1 cellular context compared by ENCODE assay signal in the genomic region with DNA sequence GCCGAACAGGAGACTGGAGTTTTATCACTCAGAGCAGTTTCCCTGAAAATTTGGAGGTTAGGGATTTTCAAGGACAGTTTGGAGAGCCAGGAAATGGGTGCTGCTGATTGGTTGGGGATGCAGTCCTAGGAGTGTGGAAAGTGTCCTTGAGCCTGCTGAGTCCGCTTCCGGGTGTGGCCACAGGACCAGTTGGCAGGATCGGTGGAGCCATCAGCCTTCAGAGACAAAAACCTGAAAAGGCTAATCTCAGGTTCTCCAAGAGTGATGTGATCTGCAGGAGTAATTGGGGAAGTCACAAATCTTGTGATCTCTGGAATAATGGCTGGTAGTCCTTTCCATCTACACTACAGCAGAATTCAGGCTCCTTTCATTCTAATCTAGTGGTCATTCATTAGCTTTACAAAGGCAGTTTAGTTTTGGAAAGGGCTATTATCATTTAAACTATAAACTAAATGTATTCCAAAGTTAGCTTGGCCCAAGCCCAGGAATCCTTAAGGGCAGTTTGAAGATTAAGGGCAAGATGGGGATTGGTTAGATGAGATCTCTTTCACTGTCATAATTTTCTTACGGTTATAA.
TF ChIP-seq lines count a peak whose summit lies in the region.

No MANE protein-coding gene starts in this region.

TF ChIP-seq in K562, 482 proteins besides CTCF, POLR2A, EP300 and RAD21 (continued from another document and continues in another):
- TF ChIP-seq SRSF9 (IDR thresholded peaks at IDR 0.05; ENCODE audit: borderline replicate concordance, low read depth, low read length) (no peak), BCL6 (CRISPR knock-in tag; IDR thresholded peaks at IDR 0.05) (no peak), MYC (IDR thresholded peaks at IDR 0.05; ENCODE audit: low read depth, low read length) (no peak), MYC (CRISPR knock-in tag; IDR thresholded peaks at IDR 0.05; ENCODE audit: borderline replicate concordance, low read depth) (0 out of 2 replicates have a peak, but pooled peaks have one; percentile 48), RBM39 (optimal IDR thresholded peaks at IDR 0.05; ENCODE audit: low read depth, low read length) (no peak), CHCHD3 (CRISPR knock-in tag; IDR thresholded peaks at IDR 0.05) (no peak), YBX1 (IDR thresholded peaks at IDR 0.05) (no peak), PHF20 (IDR thresholded peaks at IDR 0.05; ENCODE audit: partially characterized antibody) (no peak), ZNF778 (CRISPR knock-in tag; IDR thresholded peaks at IDR 0.05) (no peak), ZFPM2 (CRISPR knock-in tag; IDR thresholded peaks at IDR 0.05) (peak; percentile 63; the same call in 1 of the 2 replicates), CTBP1 (IDR thresholded peaks at IDR 0.05; ENCODE audit: borderline replicate concordance) (peak; percentile 63; the same call in 1 of the 2 replicates), U2AF2 (optimal IDR thresholded peaks at IDR 0.05; ENCODE audit: low read depth, low read length) (no peak), GTF2A2 (tag; IDR thresholded peaks at IDR 0.05) (no peak), ZNF445 (CRISPR knock-in tag; IDR thresholded peaks at IDR 0.05; ENCODE audit: low read depth) (no peak), NCOA2 (IDR thresholded peaks at IDR 0.05; ENCODE audit: partially characterized antibody in 2 of 2) (no peak), TCF7 (IDR thresholded peaks at IDR 0.05; ENCODE audit: borderline replicate concordance) (no peak), HNRNPL (IDR thresholded peaks at IDR 0.05; ENCODE audit: low read depth, low read length) (no peak), ILF3 (IDR thresholded peaks at IDR 0.05; ENCODE audit: borderline replicate concordance) (no peak), SMAD4 (CRISPR knock-in tag; conservative IDR thresholded peaks at IDR 0.05) (no peak), FOXA1 (IDR thresholded peaks at IDR 0.05; ENCODE audit: borderline replicate concordance) (no peak), GATA2 (CRISPR knock-in tag; IDR thresholded peaks at IDR 0.05) (peak; percentile 45; the same call in 1 of the 2 replicates), HNRNPUL1 (IDR thresholded peaks at IDR 0.05; ENCODE audit: low read length) (no peak), HDGF (IDR thresholded peaks at IDR 0.05) (no peak), PCBP2 (IDR thresholded peaks at IDR 0.05; ENCODE audit: low read depth, low read length, poor library complexity, severe bottlenecking) (no peak), CREB1 (IDR thresholded peaks at IDR 0.05) (no peak), CREB1 (CRISPR knock-in tag; IDR thresholded peaks at IDR 0.05) (no peak), CBFB (CRISPR knock-in tag; IDR thresholded peaks at IDR 0.05) (no peak), ZNF431 (CRISPR knock-in tag; IDR thresholded peaks at IDR 0.05) (no peak), HDAC1 (IDR thresholded peaks at IDR 0.05) (no peak), TCFL5 (CRISPR knock-in tag; conservative IDR thresholded peaks at IDR 0.05) (no peak)
- TF ChIP-seq, protein P1, sequence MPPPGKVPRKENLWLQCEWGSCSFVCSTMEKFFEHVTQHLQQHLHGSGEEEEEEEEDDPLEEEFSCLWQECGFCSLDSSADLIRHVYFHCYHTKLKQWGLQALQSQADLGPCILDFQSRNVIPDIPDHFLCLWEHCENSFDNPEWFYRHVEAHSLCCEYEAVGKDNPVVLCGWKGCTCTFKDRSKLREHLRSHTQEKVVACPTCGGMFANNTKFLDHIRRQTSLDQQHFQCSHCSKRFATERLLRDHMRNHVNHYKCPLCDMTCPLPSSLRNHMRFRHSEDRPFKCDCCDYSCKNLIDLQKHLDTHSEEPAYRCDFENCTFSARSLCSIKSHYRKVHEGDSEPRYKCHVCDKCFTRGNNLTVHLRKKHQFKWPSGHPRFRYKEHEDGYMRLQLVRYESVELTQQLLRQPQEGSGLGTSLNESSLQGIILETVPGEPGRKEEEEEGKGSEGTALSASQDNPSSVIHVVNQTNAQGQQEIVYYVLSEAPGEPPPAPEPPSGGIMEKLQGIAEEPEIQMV (tag; conservative IDR thresholded peaks at IDR 0.05; ENCODE audit: low read depth), result 0 out of 2 replicates have a peak, but pooled peaks have one; percentile 28
- TF ChIP-seq, protein P2, sequence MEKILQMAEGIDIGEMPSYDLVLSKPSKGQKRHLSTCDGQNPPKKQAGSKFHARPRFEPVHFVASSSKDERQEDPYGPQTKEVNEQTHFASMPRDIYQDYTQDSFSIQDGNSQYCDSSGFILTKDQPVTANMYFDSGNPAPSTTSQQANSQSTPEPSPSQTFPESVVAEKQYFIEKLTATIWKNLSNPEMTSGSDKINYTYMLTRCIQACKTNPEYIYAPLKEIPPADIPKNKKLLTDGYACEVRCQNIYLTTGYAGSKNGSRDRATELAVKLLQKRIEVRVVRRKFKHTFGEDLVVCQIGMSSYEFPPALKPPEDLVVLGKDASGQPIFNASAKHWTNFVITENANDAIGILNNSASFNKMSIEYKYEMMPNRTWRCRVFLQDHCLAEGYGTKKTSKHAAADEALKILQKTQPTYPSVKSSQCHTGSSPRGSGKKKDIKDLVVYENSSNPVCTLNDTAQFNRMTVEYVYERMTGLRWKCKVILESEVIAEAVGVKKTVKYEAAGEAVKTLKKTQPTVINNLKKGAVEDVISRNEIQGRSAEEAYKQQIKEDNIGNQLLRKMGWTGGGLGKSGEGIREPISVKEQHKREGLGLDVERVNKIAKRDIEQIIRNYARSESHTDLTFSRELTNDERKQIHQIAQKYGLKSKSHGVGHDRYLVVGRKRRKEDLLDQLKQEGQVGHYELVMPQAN (IDR thresholded peaks at IDR 0.05; ENCODE audit: borderline replicate concordance), result no peak
- TF ChIP-seq, protein P3, sequence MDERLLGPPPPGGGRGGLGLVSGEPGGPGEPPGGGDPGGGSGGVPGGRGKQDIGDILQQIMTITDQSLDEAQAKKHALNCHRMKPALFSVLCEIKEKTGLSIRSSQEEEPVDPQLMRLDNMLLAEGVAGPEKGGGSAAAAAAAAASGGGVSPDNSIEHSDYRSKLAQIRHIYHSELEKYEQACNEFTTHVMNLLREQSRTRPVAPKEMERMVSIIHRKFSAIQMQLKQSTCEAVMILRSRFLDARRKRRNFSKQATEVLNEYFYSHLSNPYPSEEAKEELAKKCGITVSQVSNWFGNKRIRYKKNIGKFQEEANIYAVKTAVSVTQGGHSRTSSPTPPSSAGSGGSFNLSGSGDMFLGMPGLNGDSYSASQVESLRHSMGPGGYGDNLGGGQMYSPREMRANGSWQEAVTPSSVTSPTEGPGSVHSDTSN (CRISPR knock-in tag; IDR thresholded peaks at IDR 0.05; ENCODE audit: low read depth), result no peak
- TF ChIP-seq, protein P3 (tag; conservative IDR thresholded peaks at IDR 0.05; ENCODE audit: low read depth), result no peak
- TF ChIP-seq, protein P4, sequence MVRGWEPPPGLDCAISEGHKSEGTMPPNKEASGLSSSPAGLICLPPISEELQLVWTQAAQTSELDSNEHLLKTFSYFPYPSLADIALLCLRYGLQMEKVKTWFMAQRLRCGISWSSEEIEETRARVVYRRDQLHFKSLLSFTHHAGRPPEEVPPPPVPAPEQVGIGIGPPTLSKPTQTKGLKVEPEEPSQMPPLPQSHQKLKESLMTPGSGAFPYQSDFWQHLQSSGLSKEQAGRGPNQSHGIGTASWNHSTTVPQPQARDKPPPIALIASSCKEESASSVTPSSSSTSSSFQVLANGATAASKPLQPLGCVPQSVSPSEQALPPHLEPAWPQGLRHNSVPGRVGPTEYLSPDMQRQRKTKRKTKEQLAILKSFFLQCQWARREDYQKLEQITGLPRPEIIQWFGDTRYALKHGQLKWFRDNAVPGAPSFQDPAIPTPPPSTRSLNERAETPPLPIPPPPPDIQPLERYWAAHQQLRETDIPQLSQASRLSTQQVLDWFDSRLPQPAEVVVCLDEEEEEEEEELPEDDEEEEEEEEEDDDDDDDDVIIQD (CRISPR knock-in tag; IDR thresholded peaks at IDR 0.05), result no peak
- TF ChIP-seq, protein P5, sequence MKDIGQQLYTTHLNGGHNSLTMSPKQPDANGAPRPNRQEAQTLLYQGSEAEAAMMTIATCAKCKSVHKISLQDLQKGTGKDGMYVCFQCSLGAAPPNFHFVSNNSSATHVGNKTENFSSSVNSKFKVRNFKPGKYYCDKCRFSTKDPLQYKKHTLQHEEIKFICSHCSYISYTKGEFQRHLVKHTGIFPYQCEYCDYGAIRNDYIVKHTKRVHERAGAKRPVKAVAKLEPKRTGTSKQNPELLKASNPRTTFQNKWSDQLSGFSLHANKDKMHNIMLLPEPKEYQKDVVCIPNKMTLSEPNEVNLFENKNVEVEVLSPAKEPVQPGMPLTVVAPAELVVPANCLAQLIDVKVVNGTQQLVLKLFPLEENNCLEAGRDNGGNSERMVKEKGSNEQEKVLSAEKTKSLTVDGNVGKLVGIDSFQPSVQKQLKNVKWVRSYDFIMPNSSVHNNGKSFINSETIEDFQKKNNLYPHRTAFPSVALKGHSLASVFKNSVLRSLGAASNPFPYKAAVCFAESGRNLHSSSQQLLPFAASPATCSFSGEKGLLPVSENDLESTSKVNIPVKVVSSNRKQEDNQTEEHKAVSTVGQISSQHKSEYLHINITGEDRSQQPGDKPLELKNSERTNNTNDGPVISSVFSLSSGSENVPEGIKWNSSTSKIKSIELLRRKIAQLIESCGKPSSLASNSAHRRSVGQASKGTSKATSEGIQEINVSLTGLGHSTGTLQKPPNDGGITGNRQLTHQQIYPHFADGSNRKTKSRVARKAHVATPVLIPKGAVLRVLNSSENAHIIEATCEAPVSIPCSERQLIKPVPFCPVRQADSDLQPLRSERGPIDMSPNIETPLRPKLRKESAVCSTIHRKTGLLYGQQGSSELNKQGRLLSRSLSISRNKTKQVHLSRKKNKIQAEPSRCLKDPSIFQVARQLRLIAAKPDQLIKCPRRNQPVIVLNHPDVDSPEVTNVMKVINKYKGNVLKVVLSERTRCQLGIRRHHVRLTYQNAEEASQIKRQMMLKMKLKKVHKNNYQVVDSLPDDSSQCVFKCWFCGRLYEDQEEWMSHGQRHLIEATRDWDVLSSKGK (CRISPR knock-in tag; IDR thresholded peaks at IDR 0.05), result no peak
- TF ChIP-seq, protein P6, sequence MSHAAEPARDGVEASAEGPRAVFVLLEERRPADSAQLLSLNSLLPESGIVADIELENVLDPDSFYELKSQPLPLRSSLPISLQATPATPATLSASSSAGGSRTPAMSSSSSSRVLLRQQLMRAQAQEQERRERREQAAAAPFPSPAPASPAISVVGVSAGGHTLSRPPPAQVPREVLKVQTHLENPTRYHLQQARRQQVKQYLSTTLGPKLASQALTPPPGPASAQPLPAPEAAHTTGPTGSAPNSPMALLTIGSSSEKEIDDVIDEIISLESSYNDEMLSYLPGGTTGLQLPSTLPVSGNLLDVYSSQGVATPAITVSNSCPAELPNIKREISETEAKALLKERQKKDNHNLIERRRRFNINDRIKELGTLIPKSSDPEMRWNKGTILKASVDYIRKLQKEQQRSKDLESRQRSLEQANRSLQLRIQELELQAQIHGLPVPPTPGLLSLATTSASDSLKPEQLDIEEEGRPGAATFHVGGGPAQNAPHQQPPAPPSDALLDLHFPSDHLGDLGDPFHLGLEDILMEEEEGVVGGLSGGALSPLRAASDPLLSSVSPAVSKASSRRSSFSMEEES (CRISPR knock-in tag; IDR thresholded peaks at IDR 0.05), result no peak
- TF ChIP-seq, protein P7, sequence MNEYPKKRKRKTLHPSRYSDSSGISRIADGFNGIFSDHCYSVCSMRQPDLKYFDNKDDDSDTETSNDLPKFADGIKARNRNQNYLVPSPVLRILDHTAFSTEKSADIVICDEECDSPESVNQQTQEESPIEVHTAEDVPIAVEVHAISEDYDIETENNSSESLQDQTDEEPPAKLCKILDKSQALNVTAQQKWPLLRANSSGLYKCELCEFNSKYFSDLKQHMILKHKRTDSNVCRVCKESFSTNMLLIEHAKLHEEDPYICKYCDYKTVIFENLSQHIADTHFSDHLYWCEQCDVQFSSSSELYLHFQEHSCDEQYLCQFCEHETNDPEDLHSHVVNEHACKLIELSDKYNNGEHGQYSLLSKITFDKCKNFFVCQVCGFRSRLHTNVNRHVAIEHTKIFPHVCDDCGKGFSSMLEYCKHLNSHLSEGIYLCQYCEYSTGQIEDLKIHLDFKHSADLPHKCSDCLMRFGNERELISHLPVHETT (CRISPR knock-in tag; conservative IDR thresholded peaks at IDR 0.05 in 1 of 2, IDR thresholded peaks at IDR 0.05 in 1 of 2), result 0 out of 4 replicates have a peak, but pooled peaks of 1 of the 2 experiments have one; percentile 3
- TF ChIP-seq, protein P8, sequence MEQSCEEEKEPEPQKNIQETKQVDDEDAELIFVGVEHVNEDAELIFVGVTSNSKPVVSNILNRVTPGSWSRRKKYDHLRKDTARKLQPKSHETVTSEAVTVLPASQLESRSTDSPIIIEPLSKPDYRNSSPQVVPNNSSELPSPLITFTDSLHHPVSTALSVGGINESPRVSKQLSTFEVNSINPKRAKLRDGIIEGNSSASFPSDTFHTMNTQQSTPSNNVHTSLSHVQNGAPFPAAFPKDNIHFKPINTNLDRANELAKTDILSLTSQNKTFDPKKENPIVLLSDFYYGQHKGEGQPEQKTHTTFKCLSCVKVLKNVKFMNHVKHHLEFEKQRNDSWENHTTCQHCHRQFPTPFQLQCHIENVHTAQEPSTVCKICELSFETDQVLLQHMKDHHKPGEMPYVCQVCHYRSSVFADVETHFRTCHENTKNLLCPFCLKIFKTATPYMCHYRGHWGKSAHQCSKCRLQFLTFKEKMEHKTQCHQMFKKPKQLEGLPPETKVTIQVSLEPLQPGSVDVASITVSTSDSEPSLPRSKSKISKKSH (CRISPR knock-in tag; IDR thresholded peaks at IDR 0.05), result no peak
- TF ChIP-seq, protein P9, sequence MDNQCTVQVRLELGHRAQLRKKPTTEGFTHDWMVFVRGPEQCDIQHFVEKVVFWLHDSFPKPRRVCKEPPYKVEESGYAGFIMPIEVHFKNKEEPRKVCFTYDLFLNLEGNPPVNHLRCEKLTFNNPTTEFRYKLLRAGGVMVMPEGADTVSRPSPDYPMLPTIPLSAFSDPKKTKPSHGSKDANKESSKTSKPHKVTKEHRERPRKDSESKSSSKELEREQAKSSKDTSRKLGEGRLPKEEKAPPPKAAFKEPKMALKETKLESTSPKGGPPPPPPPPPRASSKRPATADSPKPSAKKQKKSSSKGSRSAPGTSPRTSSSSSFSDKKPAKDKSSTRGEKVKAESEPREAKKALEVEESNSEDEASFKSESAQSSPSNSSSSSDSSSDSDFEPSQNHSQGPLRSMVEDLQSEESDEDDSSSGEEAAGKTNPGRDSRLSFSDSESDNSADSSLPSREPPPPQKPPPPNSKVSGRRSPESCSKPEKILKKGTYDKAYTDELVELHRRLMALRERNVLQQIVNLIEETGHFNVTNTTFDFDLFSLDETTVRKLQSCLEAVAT (IDR thresholded peaks at IDR 0.05), result peak in 1 of 2 experiments; percentile 30; a peak in 1 of 4 replicates
- TF ChIP-seq, protein P10, sequence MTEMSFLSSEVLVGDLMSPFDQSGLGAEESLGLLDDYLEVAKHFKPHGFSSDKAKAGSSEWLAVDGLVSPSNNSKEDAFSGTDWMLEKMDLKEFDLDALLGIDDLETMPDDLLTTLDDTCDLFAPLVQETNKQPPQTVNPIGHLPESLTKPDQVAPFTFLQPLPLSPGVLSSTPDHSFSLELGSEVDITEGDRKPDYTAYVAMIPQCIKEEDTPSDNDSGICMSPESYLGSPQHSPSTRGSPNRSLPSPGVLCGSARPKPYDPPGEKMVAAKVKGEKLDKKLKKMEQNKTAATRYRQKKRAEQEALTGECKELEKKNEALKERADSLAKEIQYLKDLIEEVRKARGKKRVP (CRISPR knock-in tag; IDR thresholded peaks at IDR 0.05), result no peak
